1 cellular context compared by ENCODE assay signal in genomic region chr9:122821278-122821952, GRCh38.
TF ChIP-seq lines count a peak whose summit lies in the region.

No MANE protein-coding gene starts in this region.

TF ChIP-seq in GM12878, 131 proteins besides CTCF, POLR2A, EP300 and RAD21:
- no peak for TF ChIP-seq SP1 (IDR thresholded peaks at IDR 0.05; ENCODE audit: low read depth, low read length)
- no peak for TF ChIP-seq IKZF1 (conservative IDR thresholded peaks at IDR 0.05)
- TF ChIP-seq MYC (IDR thresholded peaks at IDR 0.05; ENCODE audit: insufficient read depth, insufficient read length, insufficient replicate concordance, low read length, severe bottlenecking), result no peak
- no peak for TF ChIP-seq DPF2 (IDR thresholded peaks at IDR 0.05)
- no peak for TF ChIP-seq ZNF217 (IDR thresholded peaks at IDR 0.05)
- TF ChIP-seq RBBP5 (conservative IDR thresholded peaks at IDR 0.05), result no peak
- no peak for TF ChIP-seq EED (IDR thresholded peaks at IDR 0.05; ENCODE audit: low read depth)
- TF ChIP-seq IRF5 (IDR thresholded peaks at IDR 0.05; ENCODE audit: borderline replicate concordance), result no peak
- TF ChIP-seq USF1 (IDR thresholded peaks at IDR 0.05; ENCODE audit: borderline replicate concordance, extremely low read length, insufficient read depth, low read depth, low read length), result no peak
- no peak for TF ChIP-seq NR2C1 (IDR thresholded peaks at IDR 0.05)
- TF ChIP-seq HCFC1 (IDR thresholded peaks at IDR 0.05; ENCODE audit: low read length), result no peak
- no peak for TF ChIP-seq NFIC (IDR thresholded peaks at IDR 0.05; ENCODE audit: low read depth, low read length)
